In genomic region chr6:133248241-133249001, GRCh38 we compare ENCODE assay signal across 25 cellular contexts. TPM values are rescaled to one million over a fixed set of nuclear protein-coding genes. Genes with fewer than 3 reads are reported as not detected.
DNase-seq lines count a peak whose midpoint lies in the region; TF ChIP-seq lines count a peak whose summit lies in the region.
"Had no signal": no experiment of that assay in that cellular context is flagged by ENCODE, and none has a peak within 500 bp of the region (broad histone marks: within the 10 kb centered on the region; RNA-seq: fewer than 3 reads in every experiment).

No MANE protein-coding gene starts in this region.

- POLR2A ChIA-PET in HEK293 (lab: Yijun Ruan, JAX) (no interaction called here), PC-9 (lab: Charles Lee; ENCODE audit: unreplicated experiment) (no interaction called here)

- no peak overlapping the region; the same call in 1 of the 2 replicates for H2AFZ ChIP-seq in PC-9
- H2AFZ ChIP-seq: GM23338 had no signal

- CTCF ChIA-PET in HEK293 (lab: Yijun Ruan, JAX) (interaction anchor here (1.0 kb wide), 1 partner anchor 43 kb away, joined by 4 read pairs; no protein-coding TSS in a partner anchor), PC-9 (lab: Charles Lee) (no interaction called here)

- peaks cover 30% of the 10 kb centered on the region for H3K27me3 Mint-ChIP-seq in activated T-helper 1 cell treated with anti-CD3 and anti-CD28 coated beads, Interleukin-12 subunit alpha, Interleukin-12 subunit beta, Interleukin-2, Interleukin-4 antibody, amounts not matched to agents 30 ng/mL and 10 ng/mL and 1 ng/mL, durations not matched to agents 14 hours and 24 hours and 36 hours (ENCODE audit: insufficient read depth)

- H3F3A ChIP-seq in PC-9 (ENCODE audit: insufficient read depth, low read depth): no peaks in the 10 kb centered on the region; the same call in 1 of the 2 replicates

- intact Hi-C loops in PC-9 (cut with micrococcal nuclease; ENCODE audit: unreplicated experiment): loop anchor here (10.0 kb wide), 1 partner anchor 176 kb away; no protein-coding TSS in a partner anchor
- intact Hi-C loops in prostate gland (cut with DNase I): loop anchor here (10.0 kb wide), 2 partner anchors 56 to 646 kb away; no protein-coding TSS in a partner anchor
- intact Hi-C loops in activated T-helper 1 cell treated with anti-CD3 and anti-CD28 coated beads, Interleukin-12 subunit alpha, Interleukin-12 subunit beta, Interleukin-2, Interleukin-4 antibody, amounts not matched to agents 30 ng/mL and 10 ng/mL and 1 ng/mL, durations not matched to agents 14 hours and 24 hours and 36 hours (cut with micrococcal nuclease): loop anchor here (10.0 kb wide), 1 partner anchor 606 kb away; no protein-coding TSS in a partner anchor

- 74% methylated on average over 6 of the region's 6 CpGs for WGBS in prostate gland

- no peaks in the 10 kb centered on the region for H3K79me2 ChIP-seq in PC-9 (ENCODE audit: low read depth)

- H3K4me1 Mint-ChIP-seq in activated T-helper 1 cell treated with anti-CD3 and anti-CD28 coated beads, Interleukin-12 subunit alpha, Interleukin-12 subunit beta, Interleukin-2, Interleukin-4 antibody, amounts not matched to agents 30 ng/mL and 10 ng/mL and 1 ng/mL, durations not matched to agents 14 hours and 24 hours and 36 hours (ENCODE audit: low read depth): no peaks in the 10 kb centered on the region
- H3K4me1 Mint-ChIP-seq: activated CD4-positive, alpha-beta T cell treated with anti-CD3 and anti-CD28 coated beads, Interleukin-2, amount 10 ng/mL, durations not matched to agents 7 days and 5 days; CD4-positive, CD25-positive, alpha-beta regulatory T cell had no signal

- no peaks in the 10 kb centered on the region for H3K36me3 Mint-ChIP-seq in activated T-helper 1 cell treated with anti-CD3 and anti-CD28 coated beads, Interleukin-12 subunit alpha, Interleukin-12 subunit beta, Interleukin-2, Interleukin-4 antibody, amounts not matched to agents 30 ng/mL and 10 ng/mL and 1 ng/mL, durations not matched to agents 14 hours and 24 hours and 36 hours (ENCODE audit: low read depth)
- H3K36me3 Mint-ChIP-seq: CD4-positive, CD25-positive, alpha-beta regulatory T cell; natural killer cell treated with Interleukin-12 subunit alpha and Interleukin-12 subunit beta and Interleukin-15 and Interleukin-18, amount 100 ng/mL, for 72 hours; stimulated activated memory B cell treated with anti-CD40 and anti-IgM and Interleukin-4, amounts not matched to agents 10 μg/mL and 1 μg/mL and 100 μg/mL, for 72 hours had no signal

- H3K9me3 Mint-ChIP-seq in activated T-helper 1 cell treated with anti-CD3 and anti-CD28 coated beads, Interleukin-12 subunit alpha, Interleukin-12 subunit beta, Interleukin-2, Interleukin-4 antibody, amounts not matched to agents 30 ng/mL and 10 ng/mL and 1 ng/mL, durations not matched to agents 14 hours and 24 hours and 36 hours: no peaks in the 10 kb centered on the region
- H3K9me3 Mint-ChIP-seq: activated CD4-positive, alpha-beta T cell treated with anti-CD3 and anti-CD28 coated beads, Interleukin-2, amount 10 ng/mL, durations not matched to agents 7 days and 5 days; GM23338; stimulated activated memory B cell treated with anti-CD40 and anti-IgM and Interleukin-4, amounts not matched to agents 10 μg/mL and 1 μg/mL and 100 μg/mL, for 72 hours had no signal

- no peaks in the 10 kb centered on the region for H4K20me1 ChIP-seq in PC-9 (ENCODE audit: insufficient read depth)

- H3K4me2 ChIP-seq in PC-9: no peak overlapping the region
- H3K4me2 ChIP-seq: GM23338 had no signal

- no TSS peak for BruUV-seq in PC-9 (replicated peaks; lab: Mats Ljungman, UMichigan)

- H3K36me3 ChIP-seq in HEK293 (ENCODE audit: control insufficient read depth in 2 of 2, insufficient read depth in 1 of 2, low read length in 2 of 2) (no peaks in the 10 kb centered on the region), PC-9 (ENCODE audit: low read depth) (no peaks in the 10 kb centered on the region), prostate gland (no peaks in the 10 kb centered on the region), SJCRH30 (0 out of 2 replicates have a peak, but pooled peaks cover 4% of the 10 kb centered on the region)
- H3K36me3 ChIP-seq: adrenal gland, esophagus muscularis mucosa, heart left ventricle, pancreas had no signal

- H3K27ac ChIP-seq in HEK293 (ENCODE audit: extremely low read depth, low read depth, low read length): peak overlapping the region; percentile 8; the same call in 1 of the 2 replicates
- H3K27ac ChIP-seq in PC-9: 0 out of 2 replicates have a peak overlapping the region, but pooled peaks have one; percentile 3
- no peak overlapping the region for H3K27ac ChIP-seq in prostate gland
- no peak overlapping the region for H3K27ac ChIP-seq in SJCRH30
- H3K27ac ChIP-seq: adrenal gland, esophagus muscularis mucosa, heart left ventricle, pancreas, testis had no signal

- no peak overlapping the region for H3K27ac Mint-ChIP-seq in activated T-helper 1 cell treated with anti-CD3 and anti-CD28 coated beads, Interleukin-12 subunit alpha, Interleukin-12 subunit beta, Interleukin-2, Interleukin-4 antibody, amounts not matched to agents 30 ng/mL and 10 ng/mL and 1 ng/mL, durations not matched to agents 14 hours and 24 hours and 36 hours
- H3K27ac Mint-ChIP-seq: activated CD4-positive, alpha-beta T cell treated with anti-CD3 and anti-CD28 coated beads, Interleukin-2, amount 10 ng/mL, durations not matched to agents 7 days and 5 days; CD4-positive, CD25-positive, alpha-beta regulatory T cell; GM23338; natural killer cell treated with Interleukin-12 subunit alpha and Interleukin-12 subunit beta and Interleukin-15 and Interleukin-18, amount 100 ng/mL, for 72 hours; stimulated activated memory B cell treated with anti-CD40 and anti-IgM and Interleukin-4, amounts not matched to agents 10 μg/mL and 1 μg/mL and 100 μg/mL, for 72 hours had no signal

- no peaks in the 10 kb centered on the region for H3K9me2 ChIP-seq in PC-9 (ENCODE audit: insufficient read depth)

- H3K9me3 ChIP-seq in HEK293 (ENCODE audit: control insufficient read depth, insufficient read depth, low read depth, low read length) (no peaks in the 10 kb centered on the region), PC-9 (ENCODE audit: insufficient read depth, low read depth) (no peaks in the 10 kb centered on the region), prostate gland (no peaks in the 10 kb centered on the region), SJCRH30 (replicated peaks) (no peaks in the 10 kb centered on the region)
- H3K9me3 ChIP-seq: adrenal gland, esophagus muscularis mucosa, heart left ventricle, pancreas, testis had no signal

- H3K4me1 ChIP-seq in HEK293 (ENCODE audit: control insufficient read depth, insufficient read depth, low read length): peaks cover 69% of the 10 kb centered on the region
- H3K4me1 ChIP-seq in PC-9 (replicated peaks; ENCODE audit: insufficient read depth): peaks cover 4% of the 10 kb centered on the region; the same call in 1 of the 2 replicates
- H3K4me1 ChIP-seq in prostate gland (replicated peaks): no peaks in the 10 kb centered on the region
- H3K4me1 ChIP-seq in SJCRH30: peaks cover 19% of the 10 kb centered on the region
- H3K4me1 ChIP-seq: adrenal gland, heart left ventricle, pancreas, testis had no signal

- H3K4me3 ChIP-seq in HEK293 (ENCODE audit: low read depth, low read length): no peak overlapping the region
- no peak overlapping the region for H3K4me3 ChIP-seq in PC-9
- H3K4me3 ChIP-seq in choroid plexus epithelial cell (ENCODE audit: low read depth, low read length): no peak overlapping the region
- H3K4me3 ChIP-seq in prostate gland: no peak overlapping the region
- no peak overlapping the region for H3K4me3 ChIP-seq in SJCRH30
- H3K4me3 ChIP-seq: adrenal gland, esophagus muscularis mucosa, GM23338, heart left ventricle, pancreas, testis had no signal

- TF ChIP-seq CTCF in HEK293 (tag by site-specific recombination; IDR thresholded peaks at IDR 0.05) (no peak), PC-9 (conservative IDR thresholded peaks at IDR 0.05) (no peak), choroid plexus epithelial cell (conservative IDR thresholded peaks at IDR 0.05; ENCODE audit: low read depth, low read length) (no peak), prostate gland (IDR thresholded peaks at IDR 0.05) (no peak)

- DNase-seq in A172 (ENCODE audit: low spot score) (peak; percentile 27), PC-9 (peak in 1 of 2 experiments; percentile 67), choroid plexus epithelial cell (ENCODE audit: low read depth) (peak; percentile 72), prostate gland (ENCODE audit: low spot score) (no peak), SK-N-DZ (ENCODE audit: low spot score) (no peak), SJCRH30 (no peak)
- DNase-seq in activated T-helper 1 cell treated with anti-CD3 and anti-CD28 coated beads, Interleukin-12 subunit alpha, Interleukin-12 subunit beta, Interleukin-2, Interleukin-4 antibody, amounts not matched to agents 30 ng/mL and 10 ng/mL and 1 ng/mL, durations not matched to agents 14 hours and 24 hours and 36 hours (ENCODE audit: low spot score): no peak
- DNase-seq: activated CD4-positive, alpha-beta T cell treated with anti-CD3 and anti-CD28 coated beads, Interleukin-2, amount 10 ng/mL, durations not matched to agents 7 days and 5 days; activated effector memory CD4-positive, alpha-beta T cell treated with anti-CD3 and anti-CD28 coated beads, Interleukin-2, amount 50 U/mL, for 16 hours; adrenal gland; CD4-positive, CD25-positive, alpha-beta regulatory T cell; DMS153; effector CD4-positive, alpha-beta T cell; heart left ventricle; midbrain; NCI-H524; pancreas; T-helper 1 cell; testis had no signal

- H3K27me3 ChIP-seq in PC-9 (ENCODE audit: insufficient read depth, low read depth) (no peaks in the 10 kb centered on the region), prostate gland (replicated peaks; ENCODE audit: insufficient read depth) (no peaks in the 10 kb centered on the region), SJCRH30 (no peaks in the 10 kb centered on the region)
- H3K27me3 ChIP-seq: testis had no signal

- H3K4me3 Mint-ChIP-seq in activated T-helper 1 cell treated with anti-CD3 and anti-CD28 coated beads, Interleukin-12 subunit alpha, Interleukin-12 subunit beta, Interleukin-2, Interleukin-4 antibody, amounts not matched to agents 30 ng/mL and 10 ng/mL and 1 ng/mL, durations not matched to agents 14 hours and 24 hours and 36 hours: no peak overlapping the region
- H3K4me3 Mint-ChIP-seq: activated CD4-positive, alpha-beta T cell treated with anti-CD3 and anti-CD28 coated beads, Interleukin-2, amount 10 ng/mL, durations not matched to agents 7 days and 5 days; CD4-positive, CD25-positive, alpha-beta regulatory T cell; GM23338; natural killer cell treated with Interleukin-12 subunit alpha and Interleukin-12 subunit beta and Interleukin-15 and Interleukin-18, amount 100 ng/mL, for 72 hours; stimulated activated memory B cell treated with anti-CD40 and anti-IgM and Interleukin-4, amounts not matched to agents 10 μg/mL and 1 μg/mL and 100 μg/mL, for 72 hours had no signal

- TF ChIP-seq POLR2A in prostate gland (IDR thresholded peaks at IDR 0.05): no peak

RNA-seq across cellular contexts. Expression of gene EYA4, which starts 7.3 kb away (rescaled TPM):
- total RNA-seq in A172 (2014; rRNA removed; shearing (Covaris generic)): 0.02 TPM in 1 of 2 replicates, not detected in the other
- total RNA-seq in PC-9 (2021) (9.8 and 10.6 TPM in 2 replicates), prostate gland (1 to 10 TPM; 4.1 to 7.3 TPM)
- polyA plus RNA-seq in SK-N-DZ (2014; cell fraction: cytosol; rRNA removed): 27.1 and 35.7 TPM in 2 replicates
- polyA plus RNA-seq in SK-N-DZ (2014; cell fraction: nucleus; rRNA removed): 54.0 and 73.5 TPM in 2 replicates
- total RNA-seq in SJCRH30 (2014; rRNA removed; shearing (Covaris generic)): 36.8 and 44.5 TPM in 2 replicates
- not detected in 2 replicates for total RNA-seq in activated T-helper 1 cell treated with anti-CD3 and anti-CD28 coated beads, Interleukin-12 subunit alpha, Interleukin-12 subunit beta, Interleukin-2, Interleukin-4 antibody, amounts not matched to agents 30 ng/mL and 10 ng/mL and 1 ng/mL, durations not matched to agents 14 hours and 24 hours and 36 hours
- total RNA-seq: activated CD4-positive, alpha-beta T cell treated with anti-CD3 and anti-CD28 coated beads, Interleukin-2, amount 10 ng/mL, durations not matched to agents 7 days and 5 days; CD4-positive, CD25-positive, alpha-beta regulatory T cell; left lobe of liver; natural killer cell treated with Interleukin-12 subunit alpha and Interleukin-12 subunit beta and Interleukin-15 and Interleukin-18, amount 100 ng/mL, for 72 hours had no signal
- polyA plus RNA-seq: CD4-positive, CD25-positive, alpha-beta regulatory T cell had no signal

Comparison
In these comparisons a context has a peak if more than half of its experiments do, and no peak if none do; other contexts are left out.
1. DNase-seq: peak in A172 (single experiment) and choroid plexus epithelial cell (single experiment); none in prostate gland (single experiment), SK-N-DZ (single experiment), SJCRH30 (0 of 2) and activated T-helper 1 cell treated with anti-CD3 and anti-CD28 coated beads, Interleukin-12 subunit alpha, Interleukin-12 subunit beta, Interleukin-2, Interleukin-4 antibody, amounts not matched to agents 30 ng/mL and 10 ng/mL and 1 ng/mL, durations not matched to agents 14 hours and 24 hours and 36 hours (single experiment).
2. H3K27ac ChIP-seq: peak in HEK293 (single experiment) and PC-9 (single experiment); none in prostate gland (0 of 2) and SJCRH30 (single experiment).